Comparison of ENCODE assay signal across 21 cellular contexts in the genomic region with DNA sequence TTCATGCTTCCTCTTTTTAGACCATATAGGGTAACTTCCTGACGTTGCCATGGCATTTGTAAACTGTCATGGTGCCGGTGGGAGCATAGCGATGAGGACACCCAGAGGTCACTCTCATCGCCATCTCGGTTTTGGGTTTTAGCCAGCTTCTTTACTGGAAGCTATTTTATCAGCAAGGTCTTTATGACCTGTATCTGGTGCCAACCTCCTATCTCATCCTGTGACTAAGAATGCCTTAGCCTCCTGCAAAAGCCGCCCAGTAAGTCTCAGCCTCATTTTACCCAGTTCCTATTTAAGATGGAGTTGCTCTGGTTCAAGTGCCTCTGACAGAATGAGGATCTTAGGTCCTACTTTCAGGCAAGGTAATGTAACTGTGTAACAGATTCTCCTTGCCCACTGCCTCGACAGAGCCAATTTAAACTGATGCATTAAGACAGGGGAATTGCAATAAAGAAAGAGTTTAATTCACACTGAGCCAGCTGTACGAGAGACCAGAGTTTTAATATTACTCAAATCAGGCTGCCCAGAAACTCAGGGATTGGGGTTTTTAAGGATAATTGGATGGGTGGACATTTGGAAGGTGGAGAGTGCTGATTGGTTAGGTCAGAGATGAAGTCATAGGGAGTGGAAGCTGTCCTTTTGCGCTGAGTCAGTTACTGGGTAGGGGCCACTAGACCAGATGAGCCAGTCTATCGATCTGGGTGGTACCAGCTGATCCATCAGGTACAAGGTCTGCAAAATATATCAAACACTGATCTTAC. TPM values are rescaled to one million over a fixed set of nuclear protein-coding genes. Genes with fewer than 3 reads are reported as not detected.
A peak's percentile ranks its signal among the peaks of the same experiment; 100 is the strongest.
DNase-seq lines count a peak whose midpoint lies in the region; ATAC-seq and TF ChIP-seq lines count a peak whose summit lies in the region.
"Had no signal": no experiment of that assay in that cellular context is flagged by ENCODE, and none has a peak within 500 bp of the region (broad histone marks: within the 10 kb centered on the region; RNA-seq: fewer than 3 reads in every experiment).

No MANE protein-coding gene starts in this region.

- DNase-seq in GM23338 (ENCODE audit: low spot score), result no peak
- peak; percentile 70 for DNase-seq in NAMALWA (ENCODE audit: low spot score)
- DNase-seq in activated B cell treated with CpG ODN at 0.5 μM for 24 hours, result no peak
- DNase-seq in NCI-H2029 treated with DMSO at 0.1 percent for 48 hours (lab: John Stamatoyannopoulos, UW), result no peak
- no peak for DNase-seq in immature natural killer cell
- DNase-seq in DMS79 treated with DMSO at 0.1 percent for 48 hours (lab: John Stamatoyannopoulos, UW), result no peak
- DNase-seq in mammary epithelial cell, result no peak
- DNase-seq: DND-41; effector memory CD4-positive, alpha-beta T cell; NCI-H1694 treated with DMSO at 0.1 percent for 48 hours; NCI-H345; Peyer's patch; posterior cingulate gyrus; stomach; upper lobe of left lung had no signal

- H3K79me2 ChIP-seq in GM23338 (replicated peaks; ENCODE audit: insufficient read depth) (no peaks in the 10 kb centered on the region), mammary epithelial cell (ENCODE audit: insufficient read depth, low read length) (no peaks in the 10 kb centered on the region)

- H3K4me3 ChIP-seq in GM23338, result no peak overlapping the region
- no peak overlapping the region for H3K4me3 ChIP-seq in liver (ENCODE audit: low read depth in 1 of 3, low read length in 3 of 3)
- H3K4me3 ChIP-seq in mammary epithelial cell (replicated peaks in 1 of 3; ENCODE audit: insufficient read depth in 1 of 3, low read depth in 2 of 3, low read length in 3 of 3), result no peak overlapping the region
- H3K4me3 ChIP-seq: body of pancreas, esophagus muscularis mucosa, Peyer's patch, skin epidermis, stomach, upper lobe of left lung had no signal

- dilution Hi-C loops in mammary epithelial cell (cut with HindIII; ENCODE audit: low sequenced_read_pairs), result no loop called here

- no peaks in the 10 kb centered on the region for H4K20me1 ChIP-seq in GM23338 (replicated peaks; ENCODE audit: insufficient read depth)
- H4K20me1 ChIP-seq in mammary epithelial cell (ENCODE audit: insufficient read depth, low read length), result no peaks in the 10 kb centered on the region

- intact Hi-C loops in activated B cell treated with CpG ODN at 0.5 μM for 24 hours (cut with micrococcal nuclease) (no loop called here), mammary epithelial cell (cut with micrococcal nuclease) (no loop called here)

- TF ChIP-seq RAD21 in liver (IDR thresholded peaks at IDR 0.05), result no peak

- POLR2A ChIA-PET in activated B cell treated with CpG ODN at 0.5 μM for 24 hours (lab: Charles Lee), result interaction anchor here (1.0 to 1.3 kb wide), 2 partner anchors 60 to 83 kb away, joined by 3 to 5 read pairs; a partner anchor contains a TSS

- no peak overlapping the region for H3K9ac ChIP-seq in liver (ENCODE audit: low read depth in 1 of 2, low read length in 2 of 2)
- no peak overlapping the region for H3K9ac ChIP-seq in mammary epithelial cell (ENCODE audit: insufficient read depth, low read length)

- H3K27ac Mint-ChIP-seq in GM23338 (no peak overlapping the region), activated B cell treated with CpG ODN at 0.5 μM for 24 hours (peak overlapping the region; percentile 3), immature natural killer cell (no peak overlapping the region)
- H3K27ac Mint-ChIP-seq: activated naive CD4-positive, alpha-beta T cell treated with anti-CD3 and anti-CD28 coated beads, Interleukin-2, amount 50 U/mL, for 72 hours had no signal

- no peak overlapping the region for H3K4me2 ChIP-seq in GM23338
- H3K4me2 ChIP-seq in mammary epithelial cell (ENCODE audit: insufficient read depth, low read depth, low read length), result no peak overlapping the region

- CTCF ChIA-PET in activated B cell treated with CpG ODN at 0.5 μM for 24 hours (lab: Charles Lee), result interaction anchor here (0.9 to 2.1 kb wide), 3 partner anchors 11 to 68 kb away, joined by 3 to 6 read pairs (median 5); no protein-coding TSS in a partner anchor
- CTCF ChIA-PET in mammary epithelial cell (lab: Charles Lee; ENCODE audit: low non-redundant PET), result no interaction called here

- H3K4me3 Mint-ChIP-seq in GM23338 (no peak overlapping the region), activated B cell treated with CpG ODN at 0.5 μM for 24 hours (no peak overlapping the region), immature natural killer cell (no peak overlapping the region)
- H3K4me3 Mint-ChIP-seq: neural crest cell had no signal

- H3K36me3 Mint-ChIP-seq in GM23338 (ENCODE audit: low read depth) (no peaks in the 10 kb centered on the region; the same call in 2 of the 3 replicates), activated B cell treated with CpG ODN at 0.5 μM for 24 hours (ENCODE audit: low read depth) (peaks cover 4% of the 10 kb centered on the region), immature natural killer cell (no peaks in the 10 kb centered on the region)

- no peaks in the 10 kb centered on the region for H3K4me1 Mint-ChIP-seq in GM23338
- H3K4me1 Mint-ChIP-seq in activated B cell treated with CpG ODN at 0.5 μM for 24 hours, result peaks cover 28% of the 10 kb centered on the region
- peaks cover 17 to 20% of the 10 kb centered on the region in 2 donors for H3K4me1 Mint-ChIP-seq in immature natural killer cell
- H3K4me1 Mint-ChIP-seq: neural crest cell had no signal

- H2AFZ ChIP-seq in GM23338 (peak overlapping the region; percentile 47; the same call in 1 of the 2 replicates), mammary epithelial cell (ENCODE audit: low read depth, low read length) (no peak overlapping the region)

- H3K27me3 Mint-ChIP-seq in GM23338 (ENCODE audit: insufficient read depth, low read depth, poor library complexity), result no peaks in the 10 kb centered on the region
- no peaks in the 10 kb centered on the region for H3K27me3 Mint-ChIP-seq in activated B cell treated with CpG ODN at 0.5 μM for 24 hours
- peaks cover 2 to 7% (median 3%) of the 10 kb centered on the region in 3 donors for H3K27me3 Mint-ChIP-seq in immature natural killer cell (ENCODE audit: low read depth in 3 of 3)

- H3K4me1 ChIP-seq in GM23338 (ENCODE audit: insufficient read depth) (no peaks in the 10 kb centered on the region), liver (ENCODE audit: control insufficient read depth in 4 of 4, insufficient read depth in 4 of 4, low read length in 3 of 4) (peaks cover 0 to 15% (median 10%) of the 10 kb centered on the region in 4 donors), mammary epithelial cell (ENCODE audit: insufficient read depth, low read length) (no peaks in the 10 kb centered on the region)
- H3K4me1 ChIP-seq: Peyer's patch, stomach, upper lobe of left lung had no signal

- ATAC-seq in GM23338, result no peak
- no peak for ATAC-seq in activated B cell treated with CpG ODN at 0.5 μM for 24 hours (ENCODE audit: low read depth)
- ATAC-seq: activated naive CD4-positive, alpha-beta T cell treated with anti-CD3 and anti-CD28 coated beads, Interleukin-2, amount 50 U/mL, for 72 hours; body of pancreas had no signal

- 63% methylated on average over 10 of the region's 10 CpGs for WGBS in liver
- 65% methylated on average over 8 of the region's 10 CpGs for WGBS in mammary epithelial cell (ENCODE audit: low coverage, missing lambda C conversion rate)

- no peaks in the 10 kb centered on the region for H3F3A ChIP-seq in GM23338 (replicated peaks; ENCODE audit: low read depth)

- H3K27ac ChIP-seq in GM23338 (ENCODE audit: low read depth) (no peak overlapping the region), liver (ENCODE audit: low read depth in 1 of 2, low read length in 2 of 2) (peak overlapping the region; percentile 38 to 67), mammary epithelial cell (ENCODE audit: insufficient read depth, low read depth, low read length) (no peak overlapping the region)
- H3K27ac ChIP-seq: body of pancreas, esophagus muscularis mucosa, Peyer's patch, skin epidermis, upper lobe of left lung had no signal

- H3K36me3 ChIP-seq in GM23338 (ENCODE audit: insufficient read depth), result no peaks in the 10 kb centered on the region
- H3K36me3 ChIP-seq in liver (ENCODE audit: control insufficient read depth in 4 of 4, insufficient read depth in 3 of 4, low read depth in 1 of 4, low read length in 3 of 4), result no peaks in the 10 kb centered on the region
- H3K36me3 ChIP-seq in mammary epithelial cell (ENCODE audit: insufficient read depth, low read length), result no peaks in the 10 kb centered on the region
- H3K36me3 ChIP-seq: esophagus muscularis mucosa, Peyer's patch, stomach, upper lobe of left lung had no signal

- H3K9me3 Mint-ChIP-seq in GM23338 (peaks cover 5% of the 10 kb centered on the region; the same call in 2 of the 3 replicates), activated B cell treated with CpG ODN at 0.5 μM for 24 hours (peaks cover 2% of the 10 kb centered on the region), immature natural killer cell (peaks cover 0 to 2% (median 0%) of the 10 kb centered on the region in 6 donors)
- H3K9me3 Mint-ChIP-seq: neural crest cell had no signal

- H3K9me2 ChIP-seq in GM23338 (ENCODE audit: insufficient read depth), result no peaks in the 10 kb centered on the region; the same call in 1 of the 2 replicates

- H3K9me3 ChIP-seq in liver (ENCODE audit: control insufficient read depth in 4 of 4, low read length in 3 of 4) (no peaks in the 10 kb centered on the region), mammary epithelial cell (replicated peaks; ENCODE audit: insufficient read depth, low read length) (no peaks in the 10 kb centered on the region)
- H3K9me3 ChIP-seq: body of pancreas, esophagus muscularis mucosa, stomach, upper lobe of left lung had no signal

- H3K27me3 ChIP-seq in GM23338 (ENCODE audit: insufficient read depth) (no peaks in the 10 kb centered on the region), liver (ENCODE audit: control insufficient read depth in 4 of 4, insufficient read depth in 4 of 4, low read length in 3 of 4) (no peaks in the 10 kb centered on the region), mammary epithelial cell (ENCODE audit: insufficient read depth, low read length) (no peaks in the 10 kb centered on the region)
- H3K27me3 ChIP-seq: body of pancreas, esophagus muscularis mucosa, Peyer's patch, stomach, upper lobe of left lung had no signal

- in situ Hi-C loops in mammary epithelial cell (cut with MboI; ENCODE audit: low sequenced_read_pairs in 2 of 2), result no loop called here

- TF ChIP-seq CTCF in GM23338 (conservative IDR thresholded peaks at IDR 0.05; ENCODE audit: low read depth in 2 of 2), result 0 out of 4 replicates have a peak, but pooled peaks of 1 of the 2 experiments have one; percentile 7
- no peak for TF ChIP-seq CTCF in activated B cell treated with CpG ODN at 0.5 μM for 24 hours (IDR thresholded peaks at IDR 0.05)
- no peak for TF ChIP-seq CTCF in liver (IDR thresholded peaks at IDR 0.05; ENCODE audit: low read depth, low read length, missing input control)
- TF ChIP-seq CTCF in mammary epithelial cell (conservative IDR thresholded peaks at IDR 0.05 in 1 of 2, IDR thresholded peaks at IDR 0.05 in 1 of 2; ENCODE audit: extremely low read depth in 1 of 2, insufficient read depth in 1 of 2, low read depth in 1 of 2, low read length in 2 of 2), result no peak

- no TSS peak for BruUV-seq in mammary epithelial cell (replicated peaks; lab: Mats Ljungman, UMichigan)

RNA-seq across cellular contexts. Expression of a gene that starts 59.9 kb away (rescaled TPM):
- 27.9 and 30.4 TPM in 2 replicates for total RNA-seq in GM23338 (2014; rRNA removed; shearing (Covaris generic))
- 47.4 and 55.7 TPM in 2 replicates for polyA plus RNA-seq in GM23338 (2016; fragmentation: Nextera tagmentation; extraction: Ambion mirVana)
- total RNA-seq in activated B cell treated with CpG ODN at 0.5 μM for 24 hours, result 48.6 and 55.9 TPM in 2 replicates
- 10 to 100 TPM; 14.3 to 60.4 TPM for total RNA-seq in liver
- polyA plus RNA-seq in liver, result 10 to 100 TPM; 16.8 to 43.5 TPM
- 100 to 1,000 TPM in 1 of 3 donors, 10 to 100 TPM in 2; 34.5 to 118 (median 39.1) TPM for polyA plus RNA-seq in immature natural killer cell
- total RNA-seq in mammary epithelial cell, result 10 to 100 TPM in 1 of 2 donors, 1 to 10 TPM in 1; 6.8 to 10.0 TPM
- polyA plus RNA-seq in mammary epithelial cell, result 2.3 TPM
- polyA minus RNA-seq in mammary epithelial cell, result not detected

Comparison
In these comparisons a context has a peak if more than half of its experiments do, and no peak if none do; other contexts are left out.
1. H3K27ac ChIP-seq: peak in liver (2 of 2); none in GM23338 (single experiment) and mammary epithelial cell (single experiment).